Comparison of ENCODE assay signal across 11 cellular contexts in genomic region chr19:30696514-30696913, GRCh38.
DNase-seq lines count a peak whose midpoint lies in the region; ATAC-seq and TF ChIP-seq lines count a peak whose summit lies in the region.
"Had no signal": no experiment of that assay in that cellular context is flagged by ENCODE, and none has a peak within 500 bp of the region (broad histone marks: within the 10 kb centered on the region; RNA-seq: fewer than 3 reads in every experiment).

No MANE protein-coding gene starts in this region.

- H4K20me1 ChIP-seq in DND-41 (ENCODE audit: insufficient read depth, low read length) (no peaks in the 10 kb centered on the region), Karpas-422 (ENCODE audit: insufficient read depth, low read depth, low read length) (no peaks in the 10 kb centered on the region)

- no peak overlapping the region for H3K27ac Mint-ChIP-seq in chondrocyte (ENCODE audit: unreplicated experiment)
- H3K27ac Mint-ChIP-seq: T-cell had no signal

- H3K4me2 ChIP-seq in DND-41 (ENCODE audit: insufficient read depth, low read length) (no peak overlapping the region), Karpas-422 (ENCODE audit: low read depth, low read length, poor library complexity, severe bottlenecking) (no peak overlapping the region)

- no peak overlapping the region for H3K27ac ChIP-seq in DND-41 (ENCODE audit: low read length)
- no peak overlapping the region for H3K27ac ChIP-seq in Karpas-422 (ENCODE audit: low read length)

- TF ChIP-seq CTCF in DND-41 (IDR thresholded peaks at IDR 0.05; ENCODE audit: borderline replicate concordance, extremely low read depth, low read length, poor library complexity, severe bottlenecking), result peak; percentile 48
- peak; percentile 33 for TF ChIP-seq CTCF in chondrocyte (IDR thresholded peaks at IDR 0.05)

- H3K4me1 ChIP-seq in DND-41 (ENCODE audit: insufficient read depth, low read length), result no peaks in the 10 kb centered on the region
- no peaks in the 10 kb centered on the region for H3K4me1 ChIP-seq in Karpas-422 (ENCODE audit: low read length)

- H3K4me3 ChIP-seq in DND-41 (ENCODE audit: low read depth in 1 of 2, low read length in 2 of 2) (no peak overlapping the region), Karpas-422 (ENCODE audit: low read length) (no peak overlapping the region)

- H3K36me3 ChIP-seq in DND-41 (ENCODE audit: insufficient read depth, low read length) (no peaks in the 10 kb centered on the region), Karpas-422 (ENCODE audit: insufficient read depth, low read length) (no peaks in the 10 kb centered on the region)

- no peaks in the 10 kb centered on the region for H3K9me3 ChIP-seq in DND-41 (ENCODE audit: insufficient read depth, low read length, severe bottlenecking)
- no peaks in the 10 kb centered on the region for H3K9me3 ChIP-seq in Karpas-422 (ENCODE audit: low read length)

- H3K27me3 ChIP-seq in DND-41 (ENCODE audit: insufficient read depth, low read length, poor library complexity), result no peaks in the 10 kb centered on the region
- H3K27me3 ChIP-seq in Karpas-422 (ENCODE audit: low read length), result no peaks in the 10 kb centered on the region

- H2AFZ ChIP-seq in DND-41 (ENCODE audit: low read depth, low read length), result no peak overlapping the region
- no peak overlapping the region for H2AFZ ChIP-seq in Karpas-422 (ENCODE audit: low read length)

- peak; percentile 8 for DNase-seq in DND-41
- peak; percentile 68 for DNase-seq in Karpas-422
- DNase-seq in chondrocyte (ENCODE audit: low spot score), result no peak
- DNase-seq in lung microvascular endothelial cell (ENCODE audit: low read depth in 2 of 2), result peak; percentile 30 to 48
- DNase-seq in AG20443 (ENCODE audit: low spot score), result no peak
- no peak for DNase-seq in GM19238 (ENCODE audit: insufficient read length, low spot score)
- DNase-seq in mucosa of gallbladder (ENCODE audit: low spot score), result no peak
- DNase-seq in NCI-H2029 treated with DMSO at 0.1 percent for 48 hours (lab: John Stamatoyannopoulos, UW), result no peak
- DNase-seq: amniotic stem cell, mesenchymal stem cell, T-cell had no signal

- no peaks in the 10 kb centered on the region for H3K9me3 Mint-ChIP-seq in chondrocyte (ENCODE audit: low read depth)
- H3K9me3 Mint-ChIP-seq: T-cell had no signal

- H3K79me2 ChIP-seq in DND-41 (ENCODE audit: insufficient read depth, low read length), result no peaks in the 10 kb centered on the region
- no peaks in the 10 kb centered on the region for H3K79me2 ChIP-seq in Karpas-422 (ENCODE audit: low read length)

- H3K27me3 Mint-ChIP-seq in chondrocyte (ENCODE audit: low read depth), result peaks cover 22% of the 10 kb centered on the region

- H3K9ac ChIP-seq in DND-41 (ENCODE audit: low read depth, low read length), result no peak overlapping the region
- no peak overlapping the region for H3K9ac ChIP-seq in Karpas-422 (ENCODE audit: low read length)

- H3K9me2 ChIP-seq in Karpas-422 (replicated peaks; ENCODE audit: insufficient read depth, low read length), result no peaks in the 10 kb centered on the region

- peaks cover 6% of the 10 kb centered on the region for H3K4me1 Mint-ChIP-seq in chondrocyte (ENCODE audit: low read depth)

- no peaks in the 10 kb centered on the region for H3K36me3 Mint-ChIP-seq in chondrocyte (ENCODE audit: low read depth)
- H3K36me3 Mint-ChIP-seq: T-cell had no signal

- no peak overlapping the region for H3K4me3 Mint-ChIP-seq in chondrocyte (ENCODE audit: unreplicated experiment)
- H3K4me3 Mint-ChIP-seq: T-cell had no signal

- no peak for ATAC-seq in DND-41 (ENCODE audit: insufficient read depth, low read depth)
- ATAC-seq: T-cell had no signal

Comparison
In these comparisons a context has a peak if more than half of its experiments do, and no peak if none do; other contexts are left out.
1. DNase-seq: peak in DND-41 (single experiment), Karpas-422 (single experiment) and lung microvascular endothelial cell (2 of 2); none in chondrocyte (single experiment), AG20443 (single experiment), GM19238 (single experiment), mucosa of gallbladder (single experiment) and NCI-H2029 treated with DMSO at 0.1 percent for 48 hours (single experiment).